23 cellular contexts compared by ENCODE assay signal in genomic region chr1:3474016-3474415, GRCh38. TPM values are rescaled to one million over a fixed set of nuclear protein-coding genes. Genes with fewer than 3 reads are reported as not detected.
"Had no signal": no experiment of that assay in that cellular context is flagged by ENCODE, and none has a peak within 500 bp of the region (broad histone marks: within the 10 kb centered on the region; RNA-seq: fewer than 3 reads in every experiment).

No MANE protein-coding gene starts in this region.

- H3K4me3 ChIP-seq: adrenal gland, dorsolateral prefrontal cortex, gastrocnemius medialis, lung, suprapubic skin had no signal

- H3K9me3 ChIP-seq: adrenal gland, gastrocnemius medialis, suprapubic skin had no signal

- FAIRE-seq: colon, kidney, small intestine, TTC549 had no signal

- H3K27ac ChIP-seq: adrenal gland, dorsolateral prefrontal cortex, gastrocnemius medialis, suprapubic skin had no signal

- H3K36me3 ChIP-seq: adrenal gland, gastrocnemius medialis, suprapubic skin had no signal

- H3K27me3 Mint-ChIP-seq: activated CD4-positive, alpha-beta memory T cell treated with anti-CD3 and anti-CD28 coated beads for 36 hours; activated CD4-positive, alpha-beta T cell treated with anti-CD3 and anti-CD28 coated beads for 36 hours; progenitor cell of endocrine pancreas had no signal

- ATAC-seq: activated CD4-positive, alpha-beta T cell treated with anti-CD3 and anti-CD28 coated beads for 36 hours; activated naive CD4-positive, alpha-beta T cell treated with anti-CD3 and anti-CD28 coated beads, Interleukin-2, amount 50 U/mL, for 72 hours; gastrocnemius medialis; stimulated activated naive CD8-positive, alpha-beta T cell treated with anti-CD3 and anti-CD28 coated beads, Interleukin-15, amount 100 ng/mL, for 72 hours had no signal

- DNase-seq: activated CD4-positive, alpha-beta memory T cell treated with anti-CD3 and anti-CD28 coated beads for 36 hours; activated CD4-positive, alpha-beta T cell treated with anti-CD3 and anti-CD28 coated beads for 36 hours; activated gamma-delta T cell treated with Interleukin-2 at 50 U/mL for 16 hours; activated T-cell treated with anti-CD3 and anti-CD28 coated beads for 4 hours; central memory CD4-positive, alpha-beta T cell; dorsolateral prefrontal cortex; gastrocnemius medialis; natural killer cell; occipital lobe; small intestine; stimulated activated CD4-positive, alpha-beta T cell treated with anti-CD3 and anti-CD28 coated beads, Interleukin-4, amount 100 ng/mL, for 1 hour; stimulated activated naive CD8-positive, alpha-beta T cell treated with anti-CD3 and anti-CD28 coated beads, Interleukin-15, amount 100 ng/mL, for 72 hours; trophoblast cell had no signal

- H3K4me1 Mint-ChIP-seq: activated CD4-positive, alpha-beta T cell treated with anti-CD3 and anti-CD28 coated beads for 36 hours; natural killer cell; stimulated activated naive CD8-positive, alpha-beta T cell treated with anti-CD3 and anti-CD28 coated beads, Interleukin-15, amount 100 ng/mL, for 72 hours had no signal

- H3K4me1 ChIP-seq: adrenal gland, gastrocnemius medialis had no signal

- H3K27ac Mint-ChIP-seq: activated CD4-positive, alpha-beta memory T cell treated with anti-CD3 and anti-CD28 coated beads for 36 hours; activated CD4-positive, alpha-beta T cell treated with anti-CD3 and anti-CD28 coated beads for 36 hours; activated naive CD4-positive, alpha-beta T cell treated with anti-CD3 and anti-CD28 coated beads, Interleukin-2, amount 50 U/mL, for 72 hours; activated T-helper 1 cell treated with anti-CD3 and anti-CD28 coated beads, Interleukin-12 subunit alpha, Interleukin-12 subunit beta, Interleukin-2, Interleukin-4 antibody, amounts not matched to agents 30 ng/mL and 10 ng/mL and 1 ng/mL, durations not matched to agents 14 hours and 24 hours and 36 hours; natural killer cell; progenitor cell of endocrine pancreas; stimulated activated naive CD8-positive, alpha-beta T cell treated with anti-CD3 and anti-CD28 coated beads, Interleukin-15, amount 100 ng/mL, for 72 hours had no signal

- H3K27me3 ChIP-seq: adrenal gland, dorsolateral prefrontal cortex, gastrocnemius medialis, suprapubic skin had no signal

- H3K36me3 Mint-ChIP-seq: activated CD4-positive, alpha-beta memory T cell treated with anti-CD3 and anti-CD28 coated beads for 36 hours; activated naive CD4-positive, alpha-beta T cell treated with anti-CD3 and anti-CD28 coated beads, Interleukin-2, amount 50 U/mL, for 72 hours; natural killer cell had no signal

- H3K4me3 Mint-ChIP-seq: activated CD4-positive, alpha-beta memory T cell treated with anti-CD3 and anti-CD28 coated beads for 36 hours; activated CD4-positive, alpha-beta T cell treated with anti-CD3 and anti-CD28 coated beads for 36 hours; activated T-helper 1 cell treated with anti-CD3 and anti-CD28 coated beads, Interleukin-12 subunit alpha, Interleukin-12 subunit beta, Interleukin-2, Interleukin-4 antibody, amounts not matched to agents 30 ng/mL and 10 ng/mL and 1 ng/mL, durations not matched to agents 14 hours and 24 hours and 36 hours; natural killer cell; stimulated activated naive CD8-positive, alpha-beta T cell treated with anti-CD3 and anti-CD28 coated beads, Interleukin-15, amount 100 ng/mL, for 72 hours had no signal

- H3K9me3 Mint-ChIP-seq: activated CD4-positive, alpha-beta memory T cell treated with anti-CD3 and anti-CD28 coated beads for 36 hours; activated naive CD4-positive, alpha-beta T cell treated with anti-CD3 and anti-CD28 coated beads, Interleukin-2, amount 50 U/mL, for 72 hours; activated T-helper 1 cell treated with anti-CD3 and anti-CD28 coated beads, Interleukin-12 subunit alpha, Interleukin-12 subunit beta, Interleukin-2, Interleukin-4 antibody, amounts not matched to agents 30 ng/mL and 10 ng/mL and 1 ng/mL, durations not matched to agents 14 hours and 24 hours and 36 hours; natural killer cell; stimulated activated naive CD8-positive, alpha-beta T cell treated with anti-CD3 and anti-CD28 coated beads, Interleukin-15, amount 100 ng/mL, for 72 hours had no signal

RNA-seq across cellular contexts. Expression of gene ARHGEF16, which starts 19.6 kb away (rescaled TPM):
- total RNA-seq: activated CD4-positive, alpha-beta T cell treated with anti-CD3 and anti-CD28 coated beads for 36 hours; activated T-helper 1 cell treated with anti-CD3 and anti-CD28 coated beads, Interleukin-12 subunit alpha, Interleukin-12 subunit beta, Interleukin-2, Interleukin-4 antibody, amounts not matched to agents 30 ng/mL and 10 ng/mL and 1 ng/mL, durations not matched to agents 14 hours and 24 hours and 36 hours; natural killer cell; T-helper 2 cell treated with Interferon-gamma antibody and Interleukin-4, amounts not matched to agents 100 ng/mL and 5 ng/mL, for 36 hours had no signal
